Comparison of ENCODE assay signal across 23 cellular contexts in genomic region chr1:179115181-179115580, GRCh38. TPM values are rescaled to one million over a fixed set of nuclear protein-coding genes. Genes with fewer than 3 reads are reported as not detected.
DNase-seq lines count a peak whose midpoint lies in the region; ATAC-seq and TF ChIP-seq lines count a peak whose summit lies in the region.
"Had no signal": no experiment of that assay in that cellular context is flagged by ENCODE, and none has a peak within 500 bp of the region (broad histone marks: within the 10 kb centered on the region; RNA-seq: fewer than 3 reads in every experiment).

No MANE protein-coding gene starts in this region.

- peaks cover 5% of the 10 kb centered on the region; the same call in 1 of the 2 replicates for H3K4me1 ChIP-seq in IMR-90 (ENCODE audit: control insufficient read depth, insufficient read depth, low read length)
- H3K4me1 ChIP-seq in tibial artery = no peaks in the 10 kb centered on the region
- H3K4me1 ChIP-seq: BLaER1, Caco-2 had no signal

- peaks cover 33% of the 10 kb centered on the region for H3K36me3 ChIP-seq in IMR-90 (ENCODE audit: control insufficient read depth, insufficient read depth, low read length)
- H3K36me3 ChIP-seq in tibial artery = peaks cover 67 to 75% (median 72%) of the 10 kb centered on the region in 3 donors

- POLR2A ChIA-PET in IMR-90 (lab: Charles Lee; ENCODE audit: unreplicated experiment) = no interaction called here
- POLR2A ChIA-PET in WTC11 (lab: Charles Lee) = no interaction called here

- peaks cover 35% of the 10 kb centered on the region for H3K36me3 Mint-ChIP-seq in WTC11
- H3K36me3 Mint-ChIP-seq in dendritic cell treated with granulocyte-macrophage colony-stimulating factor and Interleukin-4, amounts not matched to agents 40 ng/mL and 50 ng/mL, for 4 days (ENCODE audit: low read depth) = peaks cover 99% of the 10 kb centered on the region

- H3K27ac ChIP-seq in IMR-90 (ENCODE audit: insufficient read depth, low read length) (peak overlapping the region; percentile 94), tibial artery (no peak overlapping the region)
- H3K27ac ChIP-seq: 22Rv1, BLaER1, C4-2B had no signal

- no peak overlapping the region for H2AK5ac ChIP-seq in IMR-90 (ENCODE audit: low read depth, low read length)

- H3K14ac ChIP-seq in IMR-90 (replicated peaks; ENCODE audit: low read depth, low read length) = no peak overlapping the region

- no peak overlapping the region for H3K4me3 Mint-ChIP-seq in WTC11
- no peak overlapping the region for H3K4me3 Mint-ChIP-seq in dendritic cell treated with granulocyte-macrophage colony-stimulating factor and Interleukin-4, amounts not matched to agents 40 ng/mL and 50 ng/mL, for 4 days
- H3K4me3 Mint-ChIP-seq: B cell; CD4-positive, CD25-positive, alpha-beta regulatory T cell; CD8-positive, alpha-beta T cell; GM23338; H9 had no signal

- no peak overlapping the region for H2BK20ac ChIP-seq in IMR-90 (ENCODE audit: low read depth, low read length)

- TF ChIP-seq POLR2A in IMR-90 (IDR thresholded peaks at IDR 0.05; ENCODE audit: low read depth, low read length) = no peak

- H3K4me1 Mint-ChIP-seq in WTC11 = peaks cover 8% of the 10 kb centered on the region
- peaks cover 14% of the 10 kb centered on the region for H3K4me1 Mint-ChIP-seq in dendritic cell treated with granulocyte-macrophage colony-stimulating factor and Interleukin-4, amounts not matched to agents 40 ng/mL and 50 ng/mL, for 4 days (ENCODE audit: low read depth)
- H3K4me1 Mint-ChIP-seq: B cell had no signal

- peaks cover 3% of the 10 kb centered on the region for H3K9me1 ChIP-seq in IMR-90 (ENCODE audit: insufficient read depth, low read length)

- TF ChIP-seq RAD21 in IMR-90 (IDR thresholded peaks at IDR 0.05; ENCODE audit: low read length) = no peak

- WGBS in IMR-90 (ENCODE audit: extremely low coverage in 2 of 2, insufficient read length in 1 of 2), 2 experiments = no CpG with 5 or more reads among the region's 3 CpGs

- peak overlapping the region; percentile 87 for H2BK5ac ChIP-seq in IMR-90 (ENCODE audit: low read depth, low read length, poor library complexity, severe bottlenecking)

- H4K20me1 ChIP-seq in IMR-90 (ENCODE audit: insufficient read depth, low read length) = peaks cover 4% of the 10 kb centered on the region; the same call in 1 of the 2 replicates
- H4K20me1 ChIP-seq: BLaER1 had no signal

- H3K56ac ChIP-seq in IMR-90 (ENCODE audit: extremely low read depth, insufficient read depth, low read length) = no peak overlapping the region; the same call in 1 of the 2 replicates

- H3K79me1 ChIP-seq in IMR-90 (ENCODE audit: low read depth in 1 of 2, low read length in 2 of 2) = peaks cover 16 to 65% of the 10 kb centered on the region in 2 experiments

- intact Hi-C loops in IMR-90 (cut with micrococcal nuclease) = no loop called here
- intact Hi-C loops in dendritic cell treated with granulocyte-macrophage colony-stimulating factor and Interleukin-4, amounts not matched to agents 40 ng/mL and 50 ng/mL, for 4 days (cut with micrococcal nuclease) = loop anchor here (10.0 kb wide), 1 partner anchor 230 kb away; no protein-coding TSS in a partner anchor
- intact Hi-C loops in tibial artery (cut with DNase I; ENCODE audit: low total_unique reads) = no loop called here

- H3K23ac ChIP-seq in IMR-90 (ENCODE audit: low read depth, low read length) = peak overlapping the region; percentile 8; the same call in 1 of the 2 replicates

- CTCF ChIA-PET in IMR-90 (lab: Yijun Ruan, JAX) (interaction anchor here (1.5 kb wide), 1 partner anchor 9 kb away, joined by 4 read pairs; no protein-coding TSS in a partner anchor), WTC11 (lab: Charles Lee) (interaction anchor here (1.1 kb wide), 1 partner anchor 28 kb away, joined by 3 read pairs; no protein-coding TSS in a partner anchor)

- no peak overlapping the region for H4K8ac ChIP-seq in IMR-90 (ENCODE audit: low read depth in 2 of 2, low read length in 2 of 2)

- H3K27ac Mint-ChIP-seq in WTC11 = peak overlapping the region; percentile 72; the same call in 1 of the 2 replicates
- H3K27ac Mint-ChIP-seq in dendritic cell treated with granulocyte-macrophage colony-stimulating factor and Interleukin-4, amounts not matched to agents 40 ng/mL and 50 ng/mL, for 4 days = peak overlapping the region; percentile 68
- H3K27ac Mint-ChIP-seq: B cell; CD8-positive, alpha-beta T cell; GM23338; H9 had no signal

- ATAC-seq in IMR-90 (ENCODE audit: low read depth) (peak; percentile 95), WTC11 (no peak)
- no peak for ATAC-seq in activated CD4-positive, CD25-positive, alpha-beta regulatory T cell treated with anti-CD3 and anti-CD28 coated beads, Interleukin-2, amount 50 U/mL, for 24 hours
- ATAC-seq: CD8-positive, alpha-beta T cell; GM12878; GM23338; HCT116 had no signal

- H2AK9ac ChIP-seq in IMR-90 (replicated peaks; ENCODE audit: low read depth, low read length, poor library complexity) = no peak overlapping the region

- peak overlapping the region; percentile 21; the same call in 1 of the 2 replicates for H2BK120ac ChIP-seq in IMR-90 (ENCODE audit: low read depth, low read length)

- H3K9me3 ChIP-seq in IMR-90 (ENCODE audit: control insufficient read depth, insufficient read depth, low read length) = no peaks in the 10 kb centered on the region
- no peaks in the 10 kb centered on the region for H3K9me3 ChIP-seq in tibial artery
- H3K9me3 ChIP-seq: BLaER1, Caco-2 had no signal

- DNase-seq in EH (ENCODE audit: low read depth) (peak; percentile 55), IMR-90 (peak; percentile 67), WTC11 (ENCODE audit: low spot score) (no peak), dedifferentiated amniotic fluid mesenchymal stem cell (ENCODE audit: extremely low spot score) (no peak), hippocampal formation (lab: John Stamatoyannopoulos, UW) (no peak), tibial artery (no peak)
- DNase-seq: Caco-2; CD4-positive, CD25-positive, alpha-beta regulatory T cell; CD8-positive, alpha-beta T cell; DMS153; DND-41; EL; GDM1; H9 had no signal

- no peak overlapping the region for H2AFZ ChIP-seq in IMR-90 (replicated peaks; ENCODE audit: low read length, poor library complexity)
- H2AFZ ChIP-seq: GM23338 had no signal

- H3K9ac ChIP-seq in IMR-90 (ENCODE audit: low read depth, low read length) = no peak overlapping the region
- H3K9ac ChIP-seq: BLaER1 had no signal

- peak overlapping the region; percentile 79; the same call in 1 of the 2 replicates for H3K4me2 ChIP-seq in IMR-90 (ENCODE audit: low read depth, low read length)
- H3K4me2 ChIP-seq: BLaER1, GM23338 had no signal

- no peak overlapping the region for H4K91ac ChIP-seq in IMR-90 (ENCODE audit: insufficient read depth, low read depth, low read length)

- peak overlapping the region; percentile 22; the same call in 1 of the 2 replicates for H3K4ac ChIP-seq in IMR-90 (ENCODE audit: low read depth, low read length)

- no TSS peak for BruUV-seq in IMR-90 (replicated peaks; lab: Mats Ljungman, UMichigan)

- no peak overlapping the region for H2BK15ac ChIP-seq in IMR-90 (ENCODE audit: low read depth, low read length)

- in situ Hi-C loops in IMR-90 (cut with MboI; ENCODE audit: low sequenced_read_pairs) = no loop called here

- H3K4me3 ChIP-seq in IMR-90 (ENCODE audit: insufficient read depth, low read depth, low read length) (no peak overlapping the region), tibial artery (no peak overlapping the region)
- H3K4me3 ChIP-seq: BLaER1, GM12878, GM23338 had no signal

- no peak overlapping the region for H3K18ac ChIP-seq in IMR-90 (ENCODE audit: low read depth, low read length)

- H4K5ac ChIP-seq in IMR-90 (ENCODE audit: low read depth, low read length) = no peak overlapping the region

- dilution Hi-C loops in IMR-90 (cut with HindIII; ENCODE audit: low sequenced_read_pairs, unreplicated experiment) = no loop called here

- no peak for TF ChIP-seq CTCF in IMR-90 (conservative IDR thresholded peaks at IDR 0.05; ENCODE audit: low read depth, low read length)
- no peak for TF ChIP-seq CTCF in WTC11 (IDR thresholded peaks at IDR 0.05)
- no peak for TF ChIP-seq CTCF in tibial artery (IDR thresholded peaks at IDR 0.05)

- no peaks in the 10 kb centered on the region for H3K9me3 Mint-ChIP-seq in WTC11
- no peaks in the 10 kb centered on the region for H3K9me3 Mint-ChIP-seq in dendritic cell treated with granulocyte-macrophage colony-stimulating factor and Interleukin-4, amounts not matched to agents 40 ng/mL and 50 ng/mL, for 4 days
- H3K9me3 Mint-ChIP-seq: CD4-positive, CD25-positive, alpha-beta regulatory T cell; CD8-positive, alpha-beta T cell; GM23338; H9 had no signal

- H3K27me3 Mint-ChIP-seq in WTC11 (ENCODE audit: low read depth) = no peaks in the 10 kb centered on the region
- no peaks in the 10 kb centered on the region for H3K27me3 Mint-ChIP-seq in dendritic cell treated with granulocyte-macrophage colony-stimulating factor and Interleukin-4, amounts not matched to agents 40 ng/mL and 50 ng/mL, for 4 days
- H3K27me3 Mint-ChIP-seq: B cell; CD4-positive, CD25-positive, alpha-beta regulatory T cell had no signal

- no peaks in the 10 kb centered on the region for H3K27me3 ChIP-seq in IMR-90 (ENCODE audit: control insufficient read depth, insufficient read depth, low read length)
- H3K27me3 ChIP-seq in tibial artery = no peaks in the 10 kb centered on the region
- H3K27me3 ChIP-seq: BLaER1 had no signal

TF ChIP-seq in IMR-90, 13 proteins besides CTCF, POLR2A, EP300 and RAD21 (continues in another document):
- no peak for TF ChIP-seq BHLHE40 (IDR thresholded peaks at IDR 0.05; ENCODE audit: low read depth, low read length)
- TF ChIP-seq MAZ (IDR thresholded peaks at IDR 0.05; ENCODE audit: borderline replicate concordance, low read depth, low read length) = no peak
- no peak for TF ChIP-seq NFE2L2 (IDR thresholded peaks at IDR 0.05; ENCODE audit: low read depth, low read length)

TF ChIP-seq in WTC11, 78 proteins besides CTCF, POLR2A, EP300 and RAD21 (continues in another document):
- TF ChIP-seq ETV6 (CRISPR knock-in tag; IDR thresholded peaks at IDR 0.05) = no peak
- TF ChIP-seq E2F4 (CRISPR knock-in tag; IDR thresholded peaks at IDR 0.05; ENCODE audit: borderline replicate concordance, low read depth) = no peak
- TF ChIP-seq JUN (CRISPR knock-in tag; IDR thresholded peaks at IDR 0.05) = no peak
- TF ChIP-seq NR3C1 (CRISPR knock-in tag; conservative IDR thresholded peaks at IDR 0.05; ENCODE audit: low read depth) = no peak
- TF ChIP-seq GABPB1 (CRISPR knock-in tag; IDR thresholded peaks at IDR 0.05) = no peak

RNA-seq across cellular contexts. Expression of gene TOR3A, which starts 33.3 kb away (rescaled TPM):
- total RNA-seq in IMR-90 (2012; rRNA removed) (11.9 and 16.8 TPM in 2 replicates), WTC11 (2021) (17.2 to 20.5 TPM (median 18.0 TPM) in 3 replicates)
- polyA plus RNA-seq in IMR-90 (2012; rRNA removed) = 22.2 and 22.7 TPM in 2 replicates
- 23.9 and 24.0 TPM in 2 replicates for polyA plus RNA-seq in IMR-90 (2012; cell fraction: cytosol; rRNA removed)
- 17.2 and 26.3 TPM in 2 replicates for polyA plus RNA-seq in IMR-90 (2012; cell fraction: nucleus; rRNA removed; ENCODE audit: low replicate concordance)

Comparison
In these comparisons a context has a peak if more than half of its experiments do, and no peak if none do; other contexts are left out.
1. DNase-seq: peak in EH (single experiment) and IMR-90 (single experiment); none in WTC11 (single experiment), dedifferentiated amniotic fluid mesenchymal stem cell (single experiment), hippocampal formation (0 of 2) and tibial artery (0 of 2).